ENCODE assay signal across 12 cellular contexts in the genomic region with DNA sequence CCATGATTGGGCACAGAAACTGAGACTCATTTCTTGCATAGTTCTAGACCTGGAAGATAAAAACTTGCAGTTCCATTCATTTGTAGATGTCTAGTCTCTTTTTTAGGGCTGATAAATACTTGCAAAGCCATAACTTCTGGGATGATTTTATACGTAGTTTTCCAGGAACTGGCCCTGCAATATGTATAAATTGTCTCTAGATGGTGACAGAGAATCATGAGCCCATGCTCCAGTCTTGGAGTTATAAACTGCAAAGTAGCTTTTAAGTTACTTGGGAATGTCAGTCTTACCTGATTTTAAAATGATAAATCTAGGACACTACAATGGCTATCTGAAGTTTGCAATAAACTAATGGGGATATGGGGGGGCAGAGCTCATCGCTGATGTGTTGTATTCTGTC. TPM values are rescaled to one million over a fixed set of nuclear protein-coding genes. Genes with fewer than 3 reads are reported as not detected.
DNase-seq lines count a peak whose midpoint lies in the region; ATAC-seq and TF ChIP-seq lines count a peak whose summit lies in the region.
"Had no signal": no experiment of that assay in that cellular context is flagged by ENCODE, and none has a peak within 500 bp of the region (broad histone marks: within the 10 kb centered on the region; RNA-seq: fewer than 3 reads in every experiment).

No MANE protein-coding gene starts in this region.

- DNase-seq in NCI-H510A treated with DMSO at 0.1 percent for 48 hours (lab: John Stamatoyannopoulos, UW) (peak; percentile 18), NCI-H510A (lab: John Stamatoyannopoulos, UW) (no peak), NCI-H146 (lab: John Stamatoyannopoulos, UW) (peak; percentile 34), epithelial cell of proximal tubule (ENCODE audit: low read depth) (no peak), pulmonary artery endothelial cell (ENCODE audit: low read depth, low spot score) (peak; percentile 29), hepatic stellate cell (ENCODE audit: low spot score) (no peak)
- DNase-seq: activated CD4-positive, alpha-beta T cell treated with anti-CD3 and anti-CD28 coated beads, Interleukin-2, amount 10 ng/mL, durations not matched to agents 24 days and 14 days; effector memory CD8-positive, alpha-beta T cell; NCI-H187 had no signal

- no peak overlapping the region for H3K4me3 ChIP-seq in epithelial cell of proximal tubule (ENCODE audit: low read depth, low read length)
- H3K4me3 ChIP-seq: BLaER1 had no signal

- TF ChIP-seq CTCF in epithelial cell of proximal tubule (conservative IDR thresholded peaks at IDR 0.05; ENCODE audit: low read depth, low read length) = peak; percentile 70

- no peak for ATAC-seq in HG03097 (IDR thresholded peaks at IDR 0.05; ENCODE audit: low FRiP score, unreplicated experiment)
- ATAC-seq in GM18517 (IDR thresholded peaks at IDR 0.05; ENCODE audit: unreplicated experiment) = no peak
- ATAC-seq: effector memory CD8-positive, alpha-beta T cell had no signal

RNA-seq across cellular contexts. Expression of gene ADAMTS18, which starts 3.0 kb away (rescaled TPM):
- total RNA-seq in epithelial cell of proximal tubule (under 0.01 and 0.98 TPM in 2 replicates), pulmonary artery endothelial cell (5.5 and 51.9 TPM in 2 replicates)
- total RNA-seq: activated CD4-positive, alpha-beta T cell treated with anti-CD3 and anti-CD28 coated beads, Interleukin-2, amount 10 ng/mL, durations not matched to agents 24 days and 14 days had no signal

Comparison
In these comparisons a context has a peak if more than half of its experiments do, and no peak if none do; other contexts are left out.
1. DNase-seq: peak in NCI-H510A treated with DMSO at 0.1 percent for 48 hours (single experiment), NCI-H146 (single experiment) and pulmonary artery endothelial cell (single experiment); none in NCI-H510A (single experiment), epithelial cell of proximal tubule (single experiment) and hepatic stellate cell (single experiment).